Comparison of ENCODE assay signal across 16 cellular contexts in genomic region chr14:52026921-52027320, GRCh38.
"Had no signal": no experiment of that assay in that cellular context is flagged by ENCODE, and none has a peak within 500 bp of the region (broad histone marks: within the 10 kb centered on the region; RNA-seq: fewer than 3 reads in every experiment).

No MANE protein-coding gene starts in this region.

- H3K36me3 ChIP-seq: thoracic aorta had no signal

- FAIRE-seq: endometrium, islet of Langerhans had no signal

- ATAC-seq: activated CD4-positive, CD25-positive, alpha-beta regulatory T cell treated with anti-CD3 and anti-CD28 coated beads, Interleukin-2, amount 50 U/mL, for 24 hours; activated CD8-positive, alpha-beta memory T cell treated with anti-CD3 and anti-CD28 coated beads, Interleukin-2, amount 10 ng/mL, durations not matched to agents 7 days and 5 days; esophagus mucosa; natural killer cell; psoas muscle; stimulated activated naive CD8-positive, alpha-beta T cell treated with anti-CD3 and anti-CD28 coated beads, Interleukin-15, Interleukin-2, amounts not matched to agents 100 U/mL and 50 U/mL, for 24 hours had no signal

- DNase-seq: activated CD4-positive, alpha-beta T cell treated with anti-CD3 and anti-CD28 coated beads, Interleukin-2, amount 50 U/mL, for 4 hours; activated CD8-positive, alpha-beta memory T cell treated with anti-CD3 and anti-CD28 coated beads, Interleukin-2, amount 10 ng/mL, durations not matched to agents 7 days and 5 days; activated effector memory CD4-positive, alpha-beta T cell treated with Interleukin-2 at 50 U/mL for 16 hours; activated T-cell treated with anti-CD3 and anti-CD28 coated beads, Interleukin-2, amount 50 U/mL, for 24 hours; brain microvascular endothelial cell; natural killer cell; psoas muscle; stimulated activated CD4-positive, alpha-beta T cell treated with anti-CD3 and anti-CD28 coated beads, Interleukin-4, amount 100 ng/mL, for 1 hour; stimulated activated CD8-positive, alpha-beta memory T cell treated with anti-CD3 and anti-CD28 coated beads, Interleukin-4, amount 100 ng/mL, for 48 hours; stimulated activated naive CD8-positive, alpha-beta T cell treated with anti-CD3 and anti-CD28 coated beads, Interleukin-15, Interleukin-2, amounts not matched to agents 100 U/mL and 50 U/mL, for 24 hours; SW 1271 had no signal

- H3K27me3 ChIP-seq: brain microvascular endothelial cell had no signal

- H3K4me3 ChIP-seq: psoas muscle, thoracic aorta had no signal

- H3K9me3 ChIP-seq: psoas muscle, thoracic aorta had no signal

- H3K27ac ChIP-seq: psoas muscle, thoracic aorta had no signal
